2 cellular contexts compared by ENCODE assay signal in the genomic region with DNA sequence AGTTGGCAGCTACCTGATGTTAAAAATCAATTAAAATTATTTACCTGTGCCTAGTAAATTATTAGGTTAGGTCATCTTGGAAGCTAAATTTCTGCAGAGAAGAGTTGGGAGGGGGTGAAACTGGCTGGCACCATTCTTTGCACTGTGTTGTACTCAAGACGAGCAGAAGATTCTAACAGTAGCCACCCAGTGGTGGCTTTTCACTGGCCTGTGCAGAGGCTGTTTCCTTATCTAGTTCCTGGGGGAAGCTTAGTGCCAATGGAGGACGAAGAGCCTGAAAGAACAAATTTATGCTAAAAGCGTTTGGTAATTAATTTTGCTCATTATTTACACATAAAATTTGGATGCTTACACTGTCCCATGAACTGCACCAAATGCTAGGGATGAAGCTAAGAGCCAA.
TF ChIP-seq lines count a peak whose summit lies in the region.

No MANE protein-coding gene starts in this region.

TF ChIP-seq in GM23338, 12 proteins besides CTCF, POLR2A, EP300 and RAD21 (continues in another document):
- TF ChIP-seq, protein P1, sequence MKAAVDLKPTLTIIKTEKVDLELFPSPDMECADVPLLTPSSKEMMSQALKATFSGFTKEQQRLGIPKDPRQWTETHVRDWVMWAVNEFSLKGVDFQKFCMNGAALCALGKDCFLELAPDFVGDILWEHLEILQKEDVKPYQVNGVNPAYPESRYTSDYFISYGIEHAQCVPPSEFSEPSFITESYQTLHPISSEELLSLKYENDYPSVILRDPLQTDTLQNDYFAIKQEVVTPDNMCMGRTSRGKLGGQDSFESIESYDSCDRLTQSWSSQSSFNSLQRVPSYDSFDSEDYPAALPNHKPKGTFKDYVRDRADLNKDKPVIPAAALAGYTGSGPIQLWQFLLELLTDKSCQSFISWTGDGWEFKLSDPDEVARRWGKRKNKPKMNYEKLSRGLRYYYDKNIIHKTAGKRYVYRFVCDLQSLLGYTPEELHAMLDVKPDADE (IDR thresholded peaks at IDR 0.05) = no peak
- TF ChIP-seq STAT1 (IDR thresholded peaks at IDR 0.05; ENCODE audit: unreplicated experiment) (no peak), NANOG (IDR thresholded peaks at IDR 0.05; ENCODE audit: borderline replicate concordance) (no peak), JUNB (IDR thresholded peaks at IDR 0.05; ENCODE audit: unreplicated experiment) (no peak), ZNF331 (CRISPR knock-in tag; IDR thresholded peaks at IDR 0.05; ENCODE audit: low read depth) (no peak), CREB1 (CRISPR knock-in tag; IDR thresholded peaks at IDR 0.05; ENCODE audit: low read depth) (no peak), EZH2phosphoT487 (IDR thresholded peaks at IDR 0.05; ENCODE audit: unreplicated experiment) (no peak), ZNF114 (CRISPR knock-in tag; IDR thresholded peaks at IDR 0.05) (no peak)
- TF ChIP-seq, protein P2, sequence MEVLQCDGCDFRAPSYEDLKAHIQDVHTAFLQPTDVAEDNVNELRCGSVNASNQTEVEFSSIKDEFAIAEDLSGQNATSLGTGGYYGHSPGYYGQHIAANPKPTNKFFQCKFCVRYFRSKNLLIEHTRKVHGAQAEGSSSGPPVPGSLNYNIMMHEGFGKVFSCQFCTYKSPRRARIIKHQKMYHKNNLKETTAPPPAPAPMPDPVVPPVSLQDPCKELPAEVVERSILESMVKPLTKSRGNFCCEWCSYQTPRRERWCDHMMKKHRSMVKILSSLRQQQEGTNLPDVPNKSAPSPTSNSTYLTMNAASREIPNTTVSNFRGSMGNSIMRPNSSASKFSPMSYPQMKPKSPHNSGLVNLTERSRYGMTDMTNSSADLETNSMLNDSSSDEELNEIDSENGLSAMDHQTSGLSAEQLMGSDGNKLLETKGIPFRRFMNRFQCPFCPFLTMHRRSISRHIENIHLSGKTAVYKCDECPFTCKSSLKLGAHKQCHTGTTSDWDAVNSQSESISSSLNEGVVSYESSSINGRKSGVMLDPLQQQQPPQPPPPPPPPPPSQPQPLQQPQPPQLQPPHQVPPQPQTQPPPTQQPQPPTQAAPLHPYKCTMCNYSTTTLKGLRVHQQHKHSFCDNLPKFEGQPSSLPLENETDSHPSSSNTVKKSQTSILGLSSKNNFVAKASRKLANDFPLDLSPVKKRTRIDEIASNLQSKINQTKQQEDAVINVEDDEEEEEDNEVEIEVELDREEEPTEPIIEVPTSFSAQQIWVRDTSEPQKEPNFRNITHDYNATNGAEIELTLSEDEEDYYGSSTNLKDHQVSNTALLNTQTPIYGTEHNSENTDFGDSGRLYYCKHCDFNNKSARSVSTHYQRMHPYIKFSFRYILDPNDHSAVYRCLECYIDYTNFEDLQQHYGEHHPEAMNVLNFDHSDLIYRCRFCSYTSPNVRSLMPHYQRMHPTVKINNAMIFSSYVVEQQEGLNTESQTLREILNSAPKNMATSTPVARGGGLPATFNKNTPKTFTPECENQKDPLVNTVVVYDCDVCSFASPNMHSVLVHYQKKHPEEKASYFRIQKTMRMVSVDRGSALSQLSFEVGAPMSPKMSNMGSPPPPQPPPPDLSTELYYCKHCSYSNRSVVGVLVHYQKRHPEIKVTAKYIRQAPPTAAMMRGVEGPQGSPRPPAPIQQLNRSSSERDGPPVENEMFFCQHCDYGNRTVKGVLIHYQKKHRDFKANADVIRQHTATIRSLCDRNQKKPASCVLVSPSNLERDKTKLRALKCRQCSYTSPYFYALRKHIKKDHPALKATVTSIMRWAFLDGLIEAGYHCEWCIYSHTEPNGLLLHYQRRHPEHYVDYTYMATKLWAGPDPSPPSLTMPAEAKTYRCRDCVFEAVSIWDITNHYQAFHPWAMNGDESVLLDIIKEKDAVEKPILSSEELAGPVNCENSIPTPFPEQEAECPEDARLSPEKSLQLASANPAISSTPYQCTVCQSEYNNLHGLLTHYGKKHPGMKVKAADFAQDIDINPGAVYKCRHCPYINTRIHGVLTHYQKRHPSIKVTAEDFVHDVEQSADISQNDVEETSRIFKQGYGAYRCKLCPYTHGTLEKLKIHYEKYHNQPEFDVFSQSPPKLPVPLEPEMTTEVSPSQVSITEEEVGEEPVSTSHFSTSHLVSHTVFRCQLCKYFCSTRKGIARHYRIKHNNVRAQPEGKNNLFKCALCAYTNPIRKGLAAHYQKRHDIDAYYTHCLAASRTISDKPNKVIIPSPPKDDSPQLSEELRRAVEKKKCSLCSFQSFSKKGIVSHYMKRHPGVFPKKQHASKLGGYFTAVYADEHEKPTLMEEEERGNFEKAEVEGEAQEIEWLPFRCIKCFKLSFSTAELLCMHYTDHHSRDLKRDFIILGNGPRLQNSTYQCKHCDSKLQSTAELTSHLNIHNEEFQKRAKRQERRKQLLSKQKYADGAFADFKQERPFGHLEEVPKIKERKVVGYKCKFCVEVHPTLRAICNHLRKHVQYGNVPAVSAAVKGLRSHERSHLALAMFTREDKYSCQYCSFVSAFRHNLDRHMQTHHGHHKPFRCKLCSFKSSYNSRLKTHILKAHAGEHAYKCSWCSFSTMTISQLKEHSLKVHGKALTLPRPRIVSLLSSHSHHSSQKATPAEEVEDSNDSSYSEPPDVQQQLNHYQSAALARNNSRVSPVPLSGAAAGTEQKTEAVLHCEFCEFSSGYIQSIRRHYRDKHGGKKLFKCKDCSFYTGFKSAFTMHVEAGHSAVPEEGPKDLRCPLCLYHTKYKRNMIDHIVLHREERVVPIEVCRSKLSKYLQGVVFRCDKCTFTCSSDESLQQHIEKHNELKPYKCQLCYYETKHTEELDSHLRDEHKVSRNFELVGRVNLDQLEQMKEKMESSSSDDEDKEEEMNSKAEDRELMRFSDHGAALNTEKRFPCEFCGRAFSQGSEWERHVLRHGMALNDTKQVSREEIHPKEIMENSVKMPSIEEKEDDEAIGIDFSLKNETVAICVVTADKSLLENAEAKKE (CRISPR knock-in tag; IDR thresholded peaks at IDR 0.05) = no peak
- TF ChIP-seq, protein P3, sequence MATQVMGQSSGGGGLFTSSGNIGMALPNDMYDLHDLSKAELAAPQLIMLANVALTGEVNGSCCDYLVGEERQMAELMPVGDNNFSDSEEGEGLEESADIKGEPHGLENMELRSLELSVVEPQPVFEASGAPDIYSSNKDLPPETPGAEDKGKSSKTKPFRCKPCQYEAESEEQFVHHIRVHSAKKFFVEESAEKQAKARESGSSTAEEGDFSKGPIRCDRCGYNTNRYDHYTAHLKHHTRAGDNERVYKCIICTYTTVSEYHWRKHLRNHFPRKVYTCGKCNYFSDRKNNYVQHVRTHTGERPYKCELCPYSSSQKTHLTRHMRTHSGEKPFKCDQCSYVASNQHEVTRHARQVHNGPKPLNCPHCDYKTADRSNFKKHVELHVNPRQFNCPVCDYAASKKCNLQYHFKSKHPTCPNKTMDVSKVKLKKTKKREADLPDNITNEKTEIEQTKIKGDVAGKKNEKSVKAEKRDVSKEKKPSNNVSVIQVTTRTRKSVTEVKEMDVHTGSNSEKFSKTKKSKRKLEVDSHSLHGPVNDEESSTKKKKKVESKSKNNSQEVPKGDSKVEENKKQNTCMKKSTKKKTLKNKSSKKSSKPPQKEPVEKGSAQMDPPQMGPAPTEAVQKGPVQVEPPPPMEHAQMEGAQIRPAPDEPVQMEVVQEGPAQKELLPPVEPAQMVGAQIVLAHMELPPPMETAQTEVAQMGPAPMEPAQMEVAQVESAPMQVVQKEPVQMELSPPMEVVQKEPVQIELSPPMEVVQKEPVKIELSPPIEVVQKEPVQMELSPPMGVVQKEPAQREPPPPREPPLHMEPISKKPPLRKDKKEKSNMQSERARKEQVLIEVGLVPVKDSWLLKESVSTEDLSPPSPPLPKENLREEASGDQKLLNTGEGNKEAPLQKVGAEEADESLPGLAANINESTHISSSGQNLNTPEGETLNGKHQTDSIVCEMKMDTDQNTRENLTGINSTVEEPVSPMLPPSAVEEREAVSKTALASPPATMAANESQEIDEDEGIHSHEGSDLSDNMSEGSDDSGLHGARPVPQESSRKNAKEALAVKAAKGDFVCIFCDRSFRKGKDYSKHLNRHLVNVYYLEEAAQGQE (IDR thresholded peaks at IDR 0.05; ENCODE audit: unreplicated experiment) = no peak

TF ChIP-seq in H1, 55 proteins besides CTCF, POLR2A, EP300 and RAD21:
- TF ChIP-seq JUND (IDR thresholded peaks at IDR 0.05; ENCODE audit: low read length) (no peak), SP1 (IDR thresholded peaks at IDR 0.05; ENCODE audit: low read depth, low read length) (no peak), POU5F1 (IDR thresholded peaks at IDR 0.05; ENCODE audit: low read depth, low read length) (no peak), TAF7 (optimal IDR thresholded peaks at IDR 0.05; ENCODE audit: borderline replicate concordance, low read depth, low read length) (no peak), CHD1 (IDR thresholded peaks at IDR 0.05; ENCODE audit: low read depth, low read length) (no peak), HDAC2 (IDR thresholded peaks at IDR 0.05; ENCODE audit: borderline replicate concordance in 1 of 2, low read depth in 2 of 2, low read length in 2 of 2) (no peak), SP4 (IDR thresholded peaks at IDR 0.05; ENCODE audit: low read length) (no peak), SIX5 (IDR thresholded peaks at IDR 0.05; ENCODE audit: low read depth, low read length) (no peak), BACH1 (IDR thresholded peaks at IDR 0.05; ENCODE audit: low read length) (no peak), SAP30 (IDR thresholded peaks at IDR 0.05; ENCODE audit: insufficient read depth, insufficient replicate concordance, low read length) (no peak), HDAC6 (IDR thresholded peaks at IDR 0.05; ENCODE audit: low read depth, low read length) (no peak), GABPA (IDR thresholded peaks at IDR 0.05; ENCODE audit: borderline replicate concordance, insufficient read depth, low read length) (no peak), RNF2 (IDR thresholded peaks at IDR 0.05; ENCODE audit: borderline replicate concordance, low read depth, low read length, missing control alignments, poor library complexity, severe bottlenecking) (no peak), MAFK (IDR thresholded peaks at IDR 0.05; ENCODE audit: low read depth, low read length) (no peak), GTF2F1 (IDR thresholded peaks at IDR 0.05; ENCODE audit: borderline replicate concordance, low read depth, low read length) (no peak), KDM1A (IDR thresholded peaks at IDR 0.05; ENCODE audit: borderline replicate concordance, low read length) (no peak), BCL11A (IDR thresholded peaks at IDR 0.05; ENCODE audit: low read depth in 2 of 2, low read length in 2 of 2) (no peak), RBBP5 (IDR thresholded peaks at IDR 0.05; ENCODE audit: borderline replicate concordance, low read depth, low read length) (no peak)
- TF ChIP-seq, protein P4, sequence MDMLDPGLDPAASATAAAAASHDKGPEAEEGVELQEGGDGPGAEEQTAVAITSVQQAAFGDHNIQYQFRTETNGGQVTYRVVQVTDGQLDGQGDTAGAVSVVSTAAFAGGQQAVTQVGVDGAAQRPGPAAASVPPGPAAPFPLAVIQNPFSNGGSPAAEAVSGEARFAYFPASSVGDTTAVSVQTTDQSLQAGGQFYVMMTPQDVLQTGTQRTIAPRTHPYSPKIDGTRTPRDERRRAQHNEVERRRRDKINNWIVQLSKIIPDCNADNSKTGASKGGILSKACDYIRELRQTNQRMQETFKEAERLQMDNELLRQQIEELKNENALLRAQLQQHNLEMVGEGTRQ (IDR thresholded peaks at IDR 0.05; ENCODE audit: low read length) = no peak
